In genomic region chrX:1592128-1592862, GRCh38 we compare ENCODE assay signal across 8 cellular contexts. TPM values are rescaled to one million over a fixed set of nuclear protein-coding genes. Genes with fewer than 3 reads are reported as not detected.
DNase-seq lines count a peak whose midpoint lies in the region; ATAC-seq and TF ChIP-seq lines count a peak whose summit lies in the region.

No MANE protein-coding gene starts in this region.

- DNase-seq in activated gamma-delta T cell (lab: John Stamatoyannopoulos, UW) (peak; percentile 16), activated gamma-delta T cell treated with Interleukin-2 at 50 U/mL for 16 hours (no peak), SK-N-SH (peak; percentile 50), epithelial cell of esophagus (ENCODE audit: low read depth) (peak; percentile 36), DMS153 treated with DMSO at 0.1 percent for 48 hours (lab: John Stamatoyannopoulos, UW; ENCODE audit: unreplicated experiment) (no peak), NCI-H2081 treated with DMSO at 0.1 percent for 48 hours (lab: John Stamatoyannopoulos, UW) (no peak)

- peaks cover 37% of the 10 kb centered on the region for H4K20me1 ChIP-seq in SK-N-SH (ENCODE audit: insufficient read depth)

- H3F3A ChIP-seq in SK-N-SH (replicated peaks; ENCODE audit: insufficient read depth), result no peaks in the 10 kb centered on the region

- WGBS in SK-N-SH (ENCODE audit: low lambda C conversion rate), result 3% methylated on average over 22 of the region's 34 CpGs

- peaks cover 52% of the 10 kb centered on the region for H3K79me2 ChIP-seq in SK-N-SH (ENCODE audit: insufficient read depth)

- H3K4me2 ChIP-seq in SK-N-SH, result peak overlapping the region; percentile 99

- no peaks in the 10 kb centered on the region for H3K27me3 Mint-ChIP-seq in nephron (ENCODE audit: low read depth)

- no peak for TF ChIP-seq EP300 in SK-N-SH (IDR thresholded peaks at IDR 0.05; ENCODE audit: borderline replicate concordance in 1 of 2, low read depth in 1 of 2, low read length in 1 of 2)

- peaks cover 39% of the 10 kb centered on the region for H3K36me3 Mint-ChIP-seq in nephron (ENCODE audit: low read depth)

- H3K27ac Mint-ChIP-seq in nephron, result peak overlapping the region; percentile 88 to 95 (median 92)

- peak overlapping the region; percentile 88 for H3K9ac ChIP-seq in SK-N-SH

- POLR2A ChIA-PET in SK-N-SH (lab: Yijun Ruan, JAX), result no interaction called here

- H3K9me3 ChIP-seq in SK-N-SH, result no peaks in the 10 kb centered on the region

- H3K4me3 Mint-ChIP-seq in nephron, result peak overlapping the region; percentile 93 to 97 (median 95)

- peak; percentile 39 for ATAC-seq in HG02623 (IDR thresholded peaks at IDR 0.05; ENCODE audit: unreplicated experiment)

- TF ChIP-seq RAD21 in SK-N-SH (IDR thresholded peaks at IDR 0.05; ENCODE audit: low read length), result no peak

- CTCF ChIA-PET in SK-N-SH (lab: Yijun Ruan, JAX), result no interaction called here

- H3K27ac ChIP-seq in SK-N-SH (ENCODE audit: low read depth in 2 of 2, low read length in 1 of 2), result peak overlapping the region in 1 of 2 experiments; percentile 28; a peak in 2 of 4 replicates

- H3K4me1 Mint-ChIP-seq in nephron, result peaks cover 14% of the 10 kb centered on the region

- no peak for TF ChIP-seq CTCF in SK-N-SH (IDR thresholded peaks at IDR 0.05)
- no peak for TF ChIP-seq CTCF in epithelial cell of esophagus (IDR thresholded peaks at IDR 0.05; ENCODE audit: insufficient read depth, low read depth, low read length, missing control alignments)
- no peak for TF ChIP-seq CTCF in nephron (IDR thresholded peaks at IDR 0.05; ENCODE audit: unreplicated experiment in 3 of 3)

- peaks cover 17 to 34% of the 10 kb centered on the region in 2 experiments for H3K36me3 ChIP-seq in SK-N-SH (replicated peaks in 1 of 2; ENCODE audit: control insufficient read depth in 1 of 2, insufficient read depth in 2 of 2, low read length in 1 of 2)

- H3K4me1 ChIP-seq in SK-N-SH (ENCODE audit: control insufficient read depth in 1 of 2, insufficient read depth in 2 of 2, low read depth in 1 of 2, low read length in 1 of 2), result peaks cover 0 to 12% of the 10 kb centered on the region in 2 experiments; a peak in 2 of 4 replicates

- peak overlapping the region; percentile 61 to 84 for H3K4me3 ChIP-seq in SK-N-SH (ENCODE audit: low read depth in 2 of 2, low read length in 1 of 2)
- H3K4me3 ChIP-seq in epithelial cell of esophagus (ENCODE audit: low read length), result peak overlapping the region; percentile 75

- no peak overlapping the region for H2AFZ ChIP-seq in SK-N-SH (ENCODE audit: low read depth)

- H3K9me2 ChIP-seq in SK-N-SH, result no peaks in the 10 kb centered on the region

- H3K9me3 Mint-ChIP-seq in nephron, result no peaks in the 10 kb centered on the region

- no peaks in the 10 kb centered on the region for H3K27me3 ChIP-seq in SK-N-SH (ENCODE audit: insufficient read depth)

TF ChIP-seq in SK-N-SH, 30 proteins besides CTCF, POLR2A, EP300 and RAD21:
- TF ChIP-seq REST (IDR thresholded peaks at IDR 0.05; ENCODE audit: low read depth, low read length) (no peak), RCOR1 (IDR thresholded peaks at IDR 0.05; ENCODE audit: low read length) (no peak), TAF1 (IDR thresholded peaks at IDR 0.05; ENCODE audit: borderline replicate concordance, low read depth, low read length) (no peak), FOXJ3 (CRISPR knock-in tag; IDR thresholded peaks at IDR 0.05) (no peak), RFX5 (IDR thresholded peaks at IDR 0.05; ENCODE audit: low read length) (no peak), GABPA (IDR thresholded peaks at IDR 0.05; ENCODE audit: low read depth) (no peak), FOXM1 (IDR thresholded peaks at IDR 0.05; ENCODE audit: low read depth) (no peak), NRF1 (IDR thresholded peaks at IDR 0.05; ENCODE audit: low read depth, low read length) (no peak), CHD2 (IDR thresholded peaks at IDR 0.05; ENCODE audit: low read length, partially characterized antibody) (no peak), MAX (IDR thresholded peaks at IDR 0.05; ENCODE audit: low read depth) (no peak), EZH2phosphoT487 (IDR thresholded peaks at IDR 0.05; ENCODE audit: borderline replicate concordance, low read depth) (no peak), ZBTB33 (IDR thresholded peaks at IDR 0.05; ENCODE audit: borderline replicate concordance, low read depth) (no peak), GATA2 (CRISPR knock-in tag; IDR thresholded peaks at IDR 0.05) (no peak), RXRA (IDR thresholded peaks at IDR 0.05; ENCODE audit: borderline replicate concordance, low read depth) (no peak), PBX3 (IDR thresholded peaks at IDR 0.05) (no peak), JUND (IDR thresholded peaks at IDR 0.05) (no peak)
TF ChIP-seq in SK-N-SH: peak in this region for 0.

RNA-seq across cellular contexts. Expression of gene AKAP17A, which starts 0.9 kb away (rescaled TPM):
- polyA plus RNA-seq in SK-N-SH (2012; rRNA removed), result 38.7 and 43.8 TPM in 2 replicates
- 17.5 and 23.9 TPM in 2 replicates for polyA plus RNA-seq in SK-N-SH (2012; cell fraction: cytosol; rRNA removed)
- 238 and 288 TPM in 2 replicates for polyA plus RNA-seq in SK-N-SH (2012; cell fraction: nucleus; rRNA removed)

RNA-seq across cellular contexts. Expression of gene ASMT, which starts 22.6 kb away (rescaled TPM):
- polyA plus RNA-seq in SK-N-SH (2012; rRNA removed), result 0.26 TPM in 1 of 2 replicates, not detected in the other
- 0.08 TPM in 2 replicates for polyA plus RNA-seq in SK-N-SH (2012; cell fraction: cytosol; rRNA removed)
- polyA plus RNA-seq in SK-N-SH (2012; cell fraction: nucleus; rRNA removed), result 0.20 and 0.54 TPM in 2 replicates

RNA-seq across cellular contexts. Expression of gene P2RY8, which starts 55.3 kb away (rescaled TPM):
- 0.03 and 0.08 TPM in 2 replicates for polyA plus RNA-seq in SK-N-SH (2012; rRNA removed)
- polyA plus RNA-seq in SK-N-SH (2012; cell fraction: cytosol; rRNA removed), result 0.03 and 0.05 TPM in 2 replicates
- 0.05 and 0.15 TPM in 2 replicates for polyA plus RNA-seq in SK-N-SH (2012; cell fraction: nucleus; rRNA removed)

Comparison
In these comparisons a context has a peak if more than half of its experiments do, and no peak if none do; other contexts are left out.
1. DNase-seq: peak in activated gamma-delta T cell (single experiment), SK-N-SH (single experiment) and epithelial cell of esophagus (single experiment); none in activated gamma-delta T cell treated with Interleukin-2 at 50 U/mL for 16 hours (single experiment), DMS153 treated with DMSO at 0.1 percent for 48 hours (single experiment) and NCI-H2081 treated with DMSO at 0.1 percent for 48 hours (single experiment).